9 cellular contexts compared by ENCODE assay signal in the genomic region with DNA sequence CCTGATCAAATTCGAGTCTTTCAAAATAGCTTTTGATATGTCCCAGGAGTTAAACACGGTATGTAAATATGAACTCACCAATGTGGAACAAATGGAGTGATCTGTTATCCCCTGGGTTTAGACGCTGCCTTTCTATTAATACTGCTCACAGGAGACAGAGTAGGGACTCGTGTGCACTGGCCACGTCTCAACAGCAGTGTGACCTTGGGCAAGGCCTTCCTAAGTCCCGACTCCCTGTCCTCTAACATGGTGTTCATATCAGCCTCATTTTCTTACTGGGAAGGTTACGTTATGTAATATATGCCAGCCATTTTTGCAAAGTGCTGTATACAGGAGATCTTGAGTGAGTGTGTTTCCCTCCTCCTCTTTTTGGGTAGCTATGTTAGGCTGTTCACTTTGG. TPM values are rescaled to one million over a fixed set of nuclear protein-coding genes. Genes with fewer than 3 reads are reported as not detected.
A peak's percentile ranks its signal among the peaks of the same experiment; 100 is the strongest.
DNase-seq lines count a peak whose midpoint lies in the region; ATAC-seq and TF ChIP-seq lines count a peak whose summit lies in the region.
"Had no signal": no experiment of that assay in that cellular context is flagged by ENCODE, and none has a peak within 500 bp of the region (broad histone marks: within the 10 kb centered on the region; RNA-seq: fewer than 3 reads in every experiment).

No MANE protein-coding gene starts in this region.

- H3K9ac ChIP-seq in ES-I3 (ENCODE audit: low read depth, low read length) (0 out of 2 replicates have a peak overlapping the region, but pooled peaks have one; percentile 70), OCI-LY3 (ENCODE audit: low read length) (0 out of 2 replicates have a peak overlapping the region, but pooled peaks have one; percentile 79)

- TF ChIP-seq CTCF in OCI-LY3 (IDR thresholded peaks at IDR 0.05; ENCODE audit: low read depth, low read length) (no peak), endothelial cell (IDR thresholded peaks at IDR 0.05; ENCODE audit: unreplicated experiment) (no peak), neural crest cell (conservative IDR thresholded peaks at IDR 0.05) (no peak)

- H3K36me3 Mint-ChIP-seq in endothelial cell (ENCODE audit: low read depth, unreplicated experiment) (peaks cover 8% of the 10 kb centered on the region), neural crest cell (ENCODE audit: low read depth) (no peaks in the 10 kb centered on the region)

- peak overlapping the region; percentile 96 for H3K4me3 ChIP-seq in OCI-LY3 (ENCODE audit: low read length)

- H3K79me2 ChIP-seq in OCI-LY3 (ENCODE audit: low read length) = peaks cover 89% of the 10 kb centered on the region

- H3K4me1 Mint-ChIP-seq in endothelial cell (ENCODE audit: unreplicated experiment) = peaks cover 62% of the 10 kb centered on the region
- H3K4me1 Mint-ChIP-seq in neural crest cell = peaks cover 42% of the 10 kb centered on the region

- no peak for DNase-seq in endothelial cell (ENCODE audit: low spot score)
- DNase-seq in neural crest cell (ENCODE audit: low read depth, low spot score) = no peak
- DNase-seq in activated CD4-positive, alpha-beta T cell treated with anti-CD3 and anti-CD28 coated beads, Interleukin-2, amount 50 U/mL, for 48 hours = no peak
- DNase-seq: hippocampal formation had no signal

- H2AFZ ChIP-seq in OCI-LY3 (ENCODE audit: low read depth, low read length) = no peak overlapping the region

- H3K4me3 Mint-ChIP-seq in endothelial cell (ENCODE audit: unreplicated experiment) = peak overlapping the region; percentile 98
- peak overlapping the region; percentile 92 for H3K4me3 Mint-ChIP-seq in neural crest cell

- peaks cover 9% of the 10 kb centered on the region for H3K4me1 ChIP-seq in ES-I3 (ENCODE audit: insufficient read depth, low read length)
- H3K4me1 ChIP-seq in OCI-LY3 (ENCODE audit: low read length) = peaks cover 26% of the 10 kb centered on the region

- no peak overlapping the region for H3K27ac ChIP-seq in OCI-LY3 (ENCODE audit: low read length)

- H3K36me3 ChIP-seq in ES-I3 (ENCODE audit: insufficient read depth, low read length) = no peaks in the 10 kb centered on the region
- H3K36me3 ChIP-seq in OCI-LY3 (replicated peaks; ENCODE audit: low read depth, low read length) = peaks cover 15% of the 10 kb centered on the region

- H3K27me3 ChIP-seq in OCI-LY3 (ENCODE audit: low read depth, low read length) = no peaks in the 10 kb centered on the region

- H4K20me1 ChIP-seq in OCI-LY3 (ENCODE audit: insufficient read depth, low read length) = peaks cover 16% of the 10 kb centered on the region

- H3K9me3 Mint-ChIP-seq in endothelial cell (ENCODE audit: unreplicated experiment) (no peaks in the 10 kb centered on the region), neural crest cell (no peaks in the 10 kb centered on the region)

- ATAC-seq in HG03457 (IDR thresholded peaks at IDR 0.05; ENCODE audit: unreplicated experiment) = no peak
- no peak for ATAC-seq in GM18511 (IDR thresholded peaks at IDR 0.05; ENCODE audit: unreplicated experiment)
- no peak for ATAC-seq in GM21390 (IDR thresholded peaks at IDR 0.05; ENCODE audit: unreplicated experiment)

- H3K27ac Mint-ChIP-seq in endothelial cell (ENCODE audit: unreplicated experiment) (peak overlapping the region; percentile 92), neural crest cell (ENCODE audit: unreplicated experiment) (peak overlapping the region; percentile 2)

- peaks cover 15% of the 10 kb centered on the region for H3K27me3 Mint-ChIP-seq in endothelial cell (ENCODE audit: unreplicated experiment)
- H3K27me3 Mint-ChIP-seq in neural crest cell (ENCODE audit: low read depth) = no peaks in the 10 kb centered on the region

- H3K9me3 ChIP-seq in ES-I3 (ENCODE audit: control insufficient read depth, insufficient read depth, low read length) = no peaks in the 10 kb centered on the region
- no peaks in the 10 kb centered on the region for H3K9me3 ChIP-seq in OCI-LY3 (ENCODE audit: insufficient read depth, low read length)

- H3K4me2 ChIP-seq in OCI-LY3 (ENCODE audit: low read length) = peak overlapping the region; percentile 88

RNA-seq across cellular contexts. Expression of a gene that starts 1.8 kb away (rescaled TPM):
- 32.6 TPM for total RNA-seq in endothelial cell (ENCODE audit: unreplicated experiment)
- total RNA-seq in neural crest cell = 19.3 and 19.5 TPM in 2 replicates

RNA-seq across cellular contexts. Expression of a gene that starts 9.1 kb away (rescaled TPM):
- total RNA-seq in endothelial cell (ENCODE audit: unreplicated experiment) (52.7 TPM), neural crest cell (110 and 114 TPM in 2 replicates)

RNA-seq across cellular contexts. Expression of a gene that starts 32.4 kb away (rescaled TPM):
- total RNA-seq in endothelial cell (ENCODE audit: unreplicated experiment) (not detected), neural crest cell (not detected in 2 replicates)
